16 cellular contexts compared by ENCODE assay signal in genomic region chr5:93299596-93300308, GRCh38.
DNase-seq lines count a peak whose midpoint lies in the region; TF ChIP-seq lines count a peak whose summit lies in the region.
"Had no signal": no experiment of that assay in that cellular context is flagged by ENCODE, and none has a peak within 500 bp of the region (broad histone marks: within the 10 kb centered on the region; RNA-seq: fewer than 3 reads in every experiment).

No MANE protein-coding gene starts in this region.

- peak overlapping the region; percentile 37 for H2AFZ ChIP-seq in neuron (ENCODE audit: low read depth, low read length)

- H3K9me3 ChIP-seq in neuron (ENCODE audit: low read length) = no peaks in the 10 kb centered on the region
- no peaks in the 10 kb centered on the region for H3K9me3 ChIP-seq in Peyer's patch
- H3K9me3 ChIP-seq: transverse colon had no signal

- TF ChIP-seq CTCF in epithelial cell of proximal tubule (conservative IDR thresholded peaks at IDR 0.05; ENCODE audit: low read depth, low read length) (no peak), Peyer's patch (IDR thresholded peaks at IDR 0.05) (no peak)

- H3K36me3 ChIP-seq in H7 (replicated peaks; ENCODE audit: control insufficient read depth, insufficient read depth, low read length) (no peaks in the 10 kb centered on the region), neuron (ENCODE audit: insufficient read depth, low read length) (no peaks in the 10 kb centered on the region), Peyer's patch (no peaks in the 10 kb centered on the region)
- H3K36me3 ChIP-seq: transverse colon had no signal

- H3K27ac ChIP-seq in Peyer's patch = no peak overlapping the region
- H3K27ac ChIP-seq: transverse colon, VCaP had no signal

- H3K4me3 ChIP-seq in H7 (ENCODE audit: insufficient read depth, low read depth, low read length) = no peak overlapping the region
- H3K4me3 ChIP-seq in epithelial cell of proximal tubule (ENCODE audit: low read depth, low read length) = no peak overlapping the region
- peak overlapping the region; percentile 31 for H3K4me3 ChIP-seq in neuron (ENCODE audit: low read length)
- no peak overlapping the region for H3K4me3 ChIP-seq in Peyer's patch
- H3K4me3 ChIP-seq: transverse colon had no signal

- H3K4me1 ChIP-seq in neuron (ENCODE audit: insufficient read depth, low read length) (peaks cover 47% of the 10 kb centered on the region), Peyer's patch (no peaks in the 10 kb centered on the region)
- H3K4me1 ChIP-seq: transverse colon had no signal

- DNase-seq in H7 (peak; percentile 17), NCI-H2227 treated with DMSO at 0.1 percent for 48 hours (lab: John Stamatoyannopoulos, UW) (peak; percentile 57), epithelial cell of proximal tubule (ENCODE audit: low read depth) (peak; percentile 88), NCI-H1048 (lab: John Stamatoyannopoulos, UW) (no peak), DMS114 treated with DMSO at 0.1 percent for 48 hours (lab: John Stamatoyannopoulos, UW; ENCODE audit: unreplicated experiment) (no peak), Peyer's patch (no peak)
- DNase-seq in stimulated activated CD4-positive, alpha-beta T cell treated with anti-CD3 and anti-CD28 coated beads, Interleukin-4, amount 100 ng/mL, for 4 hours = no peak
- DNase-seq: CD4-positive, alpha-beta memory T cell; islet precursor cell; Kasumi-1; NCI-H510A; occipital lobe; stimulated activated CD4-positive, alpha-beta T cell treated with anti-CD3 and anti-CD28 coated beads, Interleukin-15, amount 100 ng/mL, for 24 hours; transverse colon had no signal

- no peak for TF ChIP-seq POLR2A in Peyer's patch (IDR thresholded peaks at IDR 0.05)

- no peaks in the 10 kb centered on the region for H3K27me3 ChIP-seq in H7 (ENCODE audit: control insufficient read depth, insufficient read depth, low read length)
- no peaks in the 10 kb centered on the region for H3K27me3 ChIP-seq in neuron (ENCODE audit: insufficient read depth, low read length)
- H3K27me3 ChIP-seq in Peyer's patch = no peaks in the 10 kb centered on the region
- H3K27me3 ChIP-seq: transverse colon had no signal

Comparison
In these comparisons a context has a peak if more than half of its experiments do, and no peak if none do; other contexts are left out.
1. DNase-seq: peak in H7 (single experiment), NCI-H2227 treated with DMSO at 0.1 percent for 48 hours (single experiment) and epithelial cell of proximal tubule (single experiment); none in NCI-H1048 (single experiment), DMS114 treated with DMSO at 0.1 percent for 48 hours (single experiment), stimulated activated CD4-positive, alpha-beta T cell treated with anti-CD3 and anti-CD28 coated beads, Interleukin-4, amount 100 ng/mL, for 4 hours (0 of 2) and Peyer's patch (0 of 3).